4 cellular contexts compared by ENCODE assay signal in the genomic region with DNA sequence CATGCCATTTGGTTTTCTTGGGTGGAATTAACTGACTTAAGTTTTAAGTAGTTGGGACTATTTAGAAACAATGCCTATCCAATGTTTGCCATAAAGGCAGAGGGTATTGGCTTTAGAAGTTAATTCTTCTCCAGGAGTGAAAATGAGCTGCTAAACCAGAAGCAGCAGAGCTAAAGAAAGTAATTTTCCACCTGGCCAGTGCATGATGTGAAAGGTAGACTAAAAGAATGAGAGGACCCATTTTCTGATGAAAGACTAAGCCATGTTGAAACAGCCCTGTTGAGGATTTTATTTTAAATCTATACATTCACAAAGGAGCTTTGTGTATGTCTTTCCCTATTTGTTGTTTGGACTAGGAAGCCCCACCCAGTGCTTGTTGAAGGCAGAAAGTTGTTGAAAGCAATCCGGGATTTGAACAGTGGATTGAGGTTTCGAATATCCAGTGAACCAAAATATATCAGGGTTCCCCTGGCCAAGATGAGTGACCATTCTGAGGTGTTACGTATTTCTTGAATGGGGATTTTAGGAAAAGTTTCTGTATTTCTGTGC. TPM values are rescaled to one million over a fixed set of nuclear protein-coding genes. Genes with fewer than 3 reads are reported as not detected.
"Had no signal": no experiment of that assay in that cellular context is flagged by ENCODE, and none has a peak within 500 bp of the region (broad histone marks: within the 10 kb centered on the region; RNA-seq: fewer than 3 reads in every experiment).

No MANE protein-coding gene starts in this region.

RNA-seq across cellular contexts. Expression of a gene that starts 23.9 kb away (rescaled TPM):
- total RNA-seq: LHCN-M2, M059J, MCF 10A, NCI-H460 had no signal
